In the genomic region with DNA sequence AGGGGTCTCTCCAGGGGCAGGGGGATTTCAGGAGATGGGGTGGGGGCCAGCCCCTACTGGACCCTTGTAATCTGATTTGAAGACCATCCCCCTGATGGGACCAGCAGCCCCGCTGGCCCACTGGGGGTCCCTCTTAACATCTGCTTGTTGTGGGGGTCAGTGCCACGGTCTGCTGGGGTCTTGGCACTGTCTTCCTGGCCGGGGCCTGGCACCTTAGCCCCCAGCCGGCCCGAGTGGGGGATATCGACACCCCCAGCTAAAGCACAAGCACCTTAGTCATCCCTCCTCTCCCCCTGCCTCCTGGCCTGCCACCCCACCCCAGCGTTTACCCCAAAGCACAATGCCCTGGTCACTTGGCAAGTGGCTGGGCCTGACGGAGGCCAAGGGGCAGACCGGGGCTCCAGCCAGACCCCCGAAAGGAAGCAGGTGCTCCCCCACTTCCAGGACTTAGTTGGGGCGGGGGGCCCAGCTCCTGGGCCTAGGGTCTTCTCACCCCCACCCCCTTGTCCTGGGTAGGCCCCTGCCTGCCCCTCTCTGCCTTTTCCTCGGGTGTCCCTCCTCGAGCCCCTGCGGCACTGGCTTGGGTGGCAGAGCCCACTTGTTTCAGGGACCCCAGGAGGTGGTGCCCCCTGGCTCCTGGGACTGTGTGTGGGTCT, we compare ENCODE assay signal across 9 cellular contexts. TPM values are rescaled to one million over a fixed set of nuclear protein-coding genes. Genes with fewer than 3 reads are reported as not detected.
DNase-seq lines count a peak whose midpoint lies in the region; ATAC-seq and TF ChIP-seq lines count a peak whose summit lies in the region.
"Had no signal": no experiment of that assay in that cellular context is flagged by ENCODE, and none has a peak within 500 bp of the region (broad histone marks: within the 10 kb centered on the region; RNA-seq: fewer than 3 reads in every experiment).

No MANE protein-coding gene starts in this region.

- H3K27me3 ChIP-seq in heart left ventricle (no peaks in the 10 kb centered on the region), vagina (no peaks in the 10 kb centered on the region)

- peaks cover 29% of the 10 kb centered on the region for H3K4me1 Mint-ChIP-seq in central memory CD8-positive, alpha-beta T cell
- H3K4me1 Mint-ChIP-seq in naive thymus-derived CD8-positive, alpha-beta T cell = peaks cover 21 to 59% (median 52%) of the 10 kb centered on the region in 4 donors

- no peaks in the 10 kb centered on the region for H3K9me3 Mint-ChIP-seq in central memory CD8-positive, alpha-beta T cell
- no peaks in the 10 kb centered on the region for H3K9me3 Mint-ChIP-seq in naive thymus-derived CD8-positive, alpha-beta T cell

- DNase-seq in heart left ventricle (peak; percentile 16 to 53 (median 24)), cardiac septum (ENCODE audit: low spot score) (no peak), vagina (ENCODE audit: extremely low spot score in 2 of 2) (no peak), NCI-H187 treated with DMSO at 0.1 percent for 48 hours (lab: John Stamatoyannopoulos, UW) (no peak), islet precursor cell (no peak)
- no peak for DNase-seq in central memory CD8-positive, alpha-beta T cell (ENCODE audit: low spot score in 2 of 2)
- peak in 1 of 10 donors; percentile 8 for DNase-seq in naive thymus-derived CD8-positive, alpha-beta T cell
- DNase-seq: NCI-H1694 had no signal

- TF ChIP-seq CTCF in heart left ventricle (IDR thresholded peaks at IDR 0.05) (no peak), vagina (IDR thresholded peaks at IDR 0.05) (no peak)

- ATAC-seq in heart left ventricle = no peak
- no peak for ATAC-seq in central memory CD8-positive, alpha-beta T cell (replicated peaks; ENCODE audit: extremely low read depth, poor library complexity, severe bottlenecking)
- ATAC-seq in naive thymus-derived CD8-positive, alpha-beta T cell = no peak
- no peak for ATAC-seq in GM18858 (IDR thresholded peaks at IDR 0.05; ENCODE audit: unreplicated experiment)

- peak overlapping the region; percentile 97 for H3K27ac Mint-ChIP-seq in central memory CD8-positive, alpha-beta T cell (ENCODE audit: low read depth)
- H3K27ac Mint-ChIP-seq in naive thymus-derived CD8-positive, alpha-beta T cell = peak overlapping the region; percentile 68 to 100 (median 99)

- intact Hi-C loops in heart left ventricle (cut with DNase I) (loop anchor here in 4 of 10 donors (5.0 to 10.0 kb wide), 3 partner anchors 166 to 178 kb away; no protein-coding TSS in a partner anchor), cardiac septum (cut with DNase I) (loop anchor here (10.0 kb wide), 1 partner anchor 186 kb away; the partner anchor contains the start of gene NOL6), vagina (cut with DNase I) (no loop called here)

- H3K4me3 ChIP-seq in heart left ventricle (peak overlapping the region in 8 of 12 donors; percentile 71 to 94 (median 85)), vagina (peak overlapping the region in 1 of 2 donors; percentile 70)

- H3K36me3 Mint-ChIP-seq in central memory CD8-positive, alpha-beta T cell (ENCODE audit: insufficient read depth) = peaks cover 18% of the 10 kb centered on the region
- peaks cover 0 to 31% (median 6%) of the 10 kb centered on the region in 3 donors for H3K36me3 Mint-ChIP-seq in naive thymus-derived CD8-positive, alpha-beta T cell

- H3K27me3 Mint-ChIP-seq in central memory CD8-positive, alpha-beta T cell = no peaks in the 10 kb centered on the region
- H3K27me3 Mint-ChIP-seq in naive thymus-derived CD8-positive, alpha-beta T cell = peaks cover 0 to 2% (median 0%) of the 10 kb centered on the region in 5 donors

- POLR2A ChIA-PET in naive thymus-derived CD8-positive, alpha-beta T cell (lab: Charles Lee) = interaction anchor here (1.8 to 2.7 kb wide), 5 partner anchors 24 to 264 kb away, joined by 11 to 44 read pairs (median 12); partner anchors contain the start of genes BAG1, CHMP5, DNAJA1 and NOL6

- peak overlapping the region; percentile 94 to 100 (median 98) for H3K27ac ChIP-seq in heart left ventricle
- H3K27ac ChIP-seq in vagina = peak overlapping the region; percentile 98

- peaks cover 9 to 51% (median 32%) of the 10 kb centered on the region in 12 donors for H3K4me1 ChIP-seq in heart left ventricle
- peaks cover 36% of the 10 kb centered on the region for H3K4me1 ChIP-seq in vagina

- H3K36me3 ChIP-seq in heart left ventricle (peaks cover 0 to 42% (median 32%) of the 10 kb centered on the region in 9 donors), vagina (no peaks in the 10 kb centered on the region)

- H3K4me3 Mint-ChIP-seq in central memory CD8-positive, alpha-beta T cell = peak overlapping the region; percentile 84
- peak overlapping the region; percentile 11 to 97 (median 76) for H3K4me3 Mint-ChIP-seq in naive thymus-derived CD8-positive, alpha-beta T cell

- WGBS in heart left ventricle, 4 donors = 82 to 91% (median 84%) methylated on average over 9 to 14 of the region's 14 CpGs

- H3K9me3 ChIP-seq in heart left ventricle = no peaks in the 10 kb centered on the region
- H3K9me3 ChIP-seq in vagina = no peaks in the 10 kb centered on the region

- TF ChIP-seq POLR2A in heart left ventricle (IDR thresholded peaks at IDR 0.05) (no peak), vagina (IDR thresholded peaks at IDR 0.05) (no peak)

RNA-seq across cellular contexts. Expression of gene NFX1, which starts 1.4 kb away (rescaled TPM):
- total RNA-seq in heart left ventricle (10 to 100 TPM; 25.4 to 42.0 (median 36.1) TPM), cardiac septum (38.0 TPM), vagina (34.1 TPM)
- polyA plus RNA-seq in heart left ventricle = 10 to 100 TPM; 13.7 to 23.8 TPM
- total RNA-seq in naive thymus-derived CD8-positive, alpha-beta T cell = 10 to 100 TPM; 70.3 to 70.5 TPM
- polyA plus RNA-seq in naive thymus-derived CD8-positive, alpha-beta T cell = 10 to 100 TPM; 22.8 to 42.7 (median 31.6) TPM

RNA-seq across cellular contexts. Expression of gene CHMP5, which starts 24.1 kb away (rescaled TPM):
- 10 to 100 TPM; 37.6 to 58.5 (median 53.0) TPM for total RNA-seq in heart left ventricle
- 10 to 100 TPM; 24.7 to 76.5 TPM for polyA plus RNA-seq in heart left ventricle
- 53.8 TPM for total RNA-seq in cardiac septum
- 10 to 100 TPM; 30.4 to 31.4 TPM for total RNA-seq in naive thymus-derived CD8-positive, alpha-beta T cell
- polyA plus RNA-seq in naive thymus-derived CD8-positive, alpha-beta T cell = 10 to 100 TPM; 38.7 to 40.0 (median 39.4) TPM
- 41.5 TPM for total RNA-seq in vagina

RNA-seq across cellular contexts. Expression of gene BAG1, which starts 24.4 kb away (rescaled TPM):
- total RNA-seq in heart left ventricle = 100 to 1,000 TPM in 6 of 9 donors, 10 to 100 TPM in 3; 71.0 to 144 (median 112) TPM
- polyA plus RNA-seq in heart left ventricle = 100 to 1,000 TPM; 110 to 132 TPM
- 150 TPM for total RNA-seq in cardiac septum
- total RNA-seq in naive thymus-derived CD8-positive, alpha-beta T cell = 10 to 100 TPM; 55.9 to 64.6 TPM
- polyA plus RNA-seq in naive thymus-derived CD8-positive, alpha-beta T cell = 10 to 100 TPM; 80.5 to 92.6 (median 86.8) TPM
- total RNA-seq in vagina = 127 TPM

RNA-seq across cellular contexts. Expression of gene SPINK4, which starts 49.0 kb away (rescaled TPM):
- total RNA-seq in heart left ventricle = not detected
- not detected for polyA plus RNA-seq in heart left ventricle
- total RNA-seq in cardiac septum = not detected
- not detected for total RNA-seq in naive thymus-derived CD8-positive, alpha-beta T cell
- not detected for polyA plus RNA-seq in naive thymus-derived CD8-positive, alpha-beta T cell
- not detected for total RNA-seq in vagina

Comparison
In these comparisons a context has a peak if more than half of its experiments do, and no peak if none do; other contexts are left out.
1. DNase-seq: peak in heart left ventricle (5 of 5); none in cardiac septum (single experiment), central memory CD8-positive, alpha-beta T cell (0 of 2), vagina (0 of 2), NCI-H187 treated with DMSO at 0.1 percent for 48 hours (single experiment) and islet precursor cell (single experiment).